40 cellular contexts compared by ENCODE assay signal in genomic region chr11:22641559-22641958, GRCh38.
"Had no signal": no experiment of that assay in that cellular context is flagged by ENCODE, and none has a peak within 500 bp of the region (broad histone marks: within the 10 kb centered on the region; RNA-seq: fewer than 3 reads in every experiment).

No MANE protein-coding gene starts in this region.

- H3K27ac Mint-ChIP-seq: activated naive CD4-positive, alpha-beta T cell treated with anti-CD3 and anti-CD28 coated beads for 36 hours; activated naive CD4-positive, alpha-beta T cell treated with anti-CD3 and anti-CD28 coated beads, Interleukin-2, amount 10 ng/mL, durations not matched to agents 7 days and 5 days; activated naive CD4-positive, alpha-beta T cell treated with anti-CD3 and anti-CD28 coated beads, Interleukin-2, amount 50 U/mL, for 24 hours; activated naive CD4-positive, alpha-beta T cell treated with anti-CD3 and anti-CD28 coated beads, Interleukin-2, amount 50 U/mL, for 72 hours; activated naive CD8-positive, alpha-beta T cell; activated naive CD8-positive, alpha-beta T cell treated with anti-CD3 and anti-CD28 coated beads for 36 hours; activated naive CD8-positive, alpha-beta T cell treated with anti-CD3 and anti-CD28 coated beads, Interleukin-2, amount 10 ng/mL, durations not matched to agents 7 days and 5 days; activated naive CD8-positive, alpha-beta T cell treated with anti-CD3 and anti-CD28 coated beads, Interleukin-2, amount 50 U/mL, for 24 hours; activated T-cell treated with anti-CD3 and anti-CD28 coated beads, Interleukin-2, amount 50 U/mL, for 24 hours; activated T-cell treated with anti-CD3 and anti-CD28 coated beads, Interleukin-2, amount 50 U/mL, for 72 hours; activated T-helper 1 cell treated with anti-CD3 and anti-CD28 coated beads, Interleukin-12 subunit alpha, Interleukin-12 subunit beta, Interleukin-2, Interleukin-4 antibody, amounts not matched to agents 30 ng/mL and 10 ng/mL and 1 ng/mL, durations not matched to agents 14 hours and 24 hours and 36 hours; activated T-helper 17 cell treated with anti-CD3 and anti-CD28 coated beads, Interleukin-2, amount 50 U/mL, for 72 hours; activated T-helper 2 cell treated with anti-CD3 and anti-CD28 coated beads, Interferon-gamma antibody, Interleukin-2, Interleukin-4, amounts not matched to agents 10 μg/mL and 5 μg/mL and 100 μg/mL, durations not matched to agents 14 hours and 24 hours and 36 hours; brain had no signal

- H3K36me3 ChIP-seq: adrenal gland, ascending aorta, brain microvascular endothelial cell, breast epithelium, cardiac muscle cell had no signal

- H3K4me3 ChIP-seq: adrenal gland, ascending aorta, body of pancreas, breast epithelium, cardiac muscle cell had no signal

- H3K4me1 Mint-ChIP-seq: activated naive CD4-positive, alpha-beta T cell treated with anti-CD3 and anti-CD28 coated beads, Interleukin-2, amount 10 ng/mL, durations not matched to agents 7 days and 5 days; activated naive CD4-positive, alpha-beta T cell treated with anti-CD3 and anti-CD28 coated beads, Interleukin-2, amount 50 U/mL, for 24 hours; activated naive CD8-positive, alpha-beta T cell treated with anti-CD3 and anti-CD28 coated beads, Interleukin-2, amount 50 U/mL, for 24 hours; activated T-helper 17 cell treated with anti-CD3 and anti-CD28 coated beads, Interleukin-2, amount 50 U/mL, for 72 hours; central memory CD8-positive, alpha-beta T cell had no signal

- H3K27me3 ChIP-seq: adrenal gland, ascending aorta, body of pancreas, brain microvascular endothelial cell, breast epithelium, cardiac muscle cell had no signal

- H3K4me3 Mint-ChIP-seq: activated naive CD4-positive, alpha-beta T cell treated with anti-CD3 and anti-CD28 coated beads for 36 hours; activated naive CD4-positive, alpha-beta T cell treated with anti-CD3 and anti-CD28 coated beads, Interleukin-2, amount 10 ng/mL, durations not matched to agents 7 days and 5 days; activated naive CD4-positive, alpha-beta T cell treated with anti-CD3 and anti-CD28 coated beads, Interleukin-2, amount 50 U/mL, for 24 hours; activated naive CD8-positive, alpha-beta T cell; activated naive CD8-positive, alpha-beta T cell treated with anti-CD3 and anti-CD28 coated beads for 36 hours; activated naive CD8-positive, alpha-beta T cell treated with anti-CD3 and anti-CD28 coated beads, Interleukin-2, amount 10 ng/mL, durations not matched to agents 7 days and 5 days; activated naive CD8-positive, alpha-beta T cell treated with anti-CD3 and anti-CD28 coated beads, Interleukin-2, amount 50 U/mL, for 24 hours; activated T-cell treated with anti-CD3 and anti-CD28 coated beads, Interleukin-2, amount 50 U/mL, for 24 hours; activated T-cell treated with anti-CD3 and anti-CD28 coated beads, Interleukin-2, amount 50 U/mL, for 4 hours; activated T-cell treated with anti-CD3 and anti-CD28 coated beads, Interleukin-2, amount 50 U/mL, for 72 hours; activated T-helper 1 cell treated with anti-CD3 and anti-CD28 coated beads, Interleukin-12 subunit alpha, Interleukin-12 subunit beta, Interleukin-2, Interleukin-4 antibody, amounts not matched to agents 30 ng/mL and 10 ng/mL and 1 ng/mL, durations not matched to agents 14 hours and 24 hours and 36 hours; activated T-helper 17 cell treated with anti-CD3 and anti-CD28 coated beads, Interleukin-2, amount 50 U/mL, for 72 hours; brain; central memory CD8-positive, alpha-beta T cell had no signal

- H3K27ac ChIP-seq: adrenal gland, ascending aorta, body of pancreas, brain microvascular endothelial cell, breast epithelium, cardiac muscle cell had no signal

- H3K9me3 ChIP-seq: adrenal gland, ascending aorta, body of pancreas, breast epithelium had no signal

- ATAC-seq: activated naive CD4-positive, alpha-beta T cell treated with anti-CD3 and anti-CD28 coated beads, Interleukin-2, amount 50 U/mL, for 72 hours; activated naive CD8-positive, alpha-beta T cell treated with anti-CD3 and anti-CD28 coated beads, Interleukin-2, amount 50 U/mL, for 24 hours; activated T-cell treated with anti-CD3 and anti-CD28 coated beads, Interleukin-2, amount 50 U/mL, for 4 hours; activated T-cell treated with anti-CD3 and anti-CD28 coated beads, Interleukin-2, amount 50 U/mL, for 72 hours; activated T-helper 17 cell treated with anti-CD3 and anti-CD28 coated beads, Interleukin-2, amount 50 U/mL, for 72 hours; body of pancreas had no signal

- FAIRE-seq: astrocyte, bronchial epithelial cell had no signal

- DNase-seq: activated effector memory CD4-positive, alpha-beta T cell treated with anti-CD3 and anti-CD28 coated beads, Interleukin-2, amount 50 U/mL, for 16 hours; activated effector memory CD4-positive, alpha-beta T cell treated with Interleukin-2 at 50 U/mL for 16 hours; activated gamma-delta T cell; activated gamma-delta T cell treated with Interleukin-2 at 50 U/mL for 16 hours; activated naive CD4-positive, alpha-beta T cell; activated naive CD4-positive, alpha-beta T cell treated with anti-CD3 and anti-CD28 coated beads for 36 hours; activated naive CD4-positive, alpha-beta T cell treated with anti-CD3 and anti-CD28 coated beads, Interleukin-2, amount 10 ng/mL, durations not matched to agents 7 days and 5 days; activated naive CD4-positive, alpha-beta T cell treated with anti-CD3 and anti-CD28 coated beads, Interleukin-2, amount 50 U/mL, for 16 hours; activated naive CD4-positive, alpha-beta T cell treated with Interleukin-2 at 50 U/mL for 16 hours; activated naive CD8-positive, alpha-beta T cell treated with anti-CD3 and anti-CD28 coated beads for 36 hours; activated naive CD8-positive, alpha-beta T cell treated with anti-CD3 and anti-CD28 coated beads, Interleukin-2, amount 10 ng/mL, durations not matched to agents 7 days and 5 days; activated naive CD8-positive, alpha-beta T cell treated with anti-CD3 and anti-CD28 coated beads, Interleukin-2, amount 50 U/mL, for 24 hours; activated T-cell treated with anti-CD3 and anti-CD28 coated beads, Interleukin-2, amount 50 U/mL, for 1 hour; activated T-cell treated with anti-CD3 and anti-CD28 coated beads, Interleukin-2, amount 50 U/mL, for 24 hours; activated T-cell treated with anti-CD3 and anti-CD28 coated beads, Interleukin-2, amount 50 U/mL, for 4 hours; activated T-cell treated with anti-CD3 and anti-CD28 coated beads, Interleukin-2, amount 50 U/mL, for 48 hours; activated T-cell treated with anti-CD3 and anti-CD28 coated beads, Interleukin-2, amount 50 U/mL, for 72 hours; adrenal gland; amniotic stem cell; amygdala; anterior cingulate cortex; aorta; body of pancreas; brain microvascular endothelial cell; caudate nucleus; central memory CD4-positive, alpha-beta T cell; cerebellar nuclear complex had no signal

- H3K4me1 ChIP-seq: adrenal gland, ascending aorta, body of pancreas, breast epithelium had no signal

- H3K9me3 Mint-ChIP-seq: activated naive CD4-positive, alpha-beta T cell treated with anti-CD3 and anti-CD28 coated beads for 36 hours; activated naive CD4-positive, alpha-beta T cell treated with anti-CD3 and anti-CD28 coated beads, Interleukin-2, amount 10 ng/mL, durations not matched to agents 7 days and 5 days; activated naive CD4-positive, alpha-beta T cell treated with anti-CD3 and anti-CD28 coated beads, Interleukin-2, amount 50 U/mL, for 24 hours; activated naive CD4-positive, alpha-beta T cell treated with anti-CD3 and anti-CD28 coated beads, Interleukin-2, amount 50 U/mL, for 72 hours; activated naive CD8-positive, alpha-beta T cell treated with anti-CD3 and anti-CD28 coated beads for 36 hours; activated naive CD8-positive, alpha-beta T cell treated with anti-CD3 and anti-CD28 coated beads, Interleukin-2, amount 10 ng/mL, durations not matched to agents 7 days and 5 days; activated naive CD8-positive, alpha-beta T cell treated with anti-CD3 and anti-CD28 coated beads, Interleukin-2, amount 50 U/mL, for 24 hours; activated T-cell treated with anti-CD3 and anti-CD28 coated beads, Interleukin-2, amount 50 U/mL, for 24 hours; activated T-cell treated with anti-CD3 and anti-CD28 coated beads, Interleukin-2, amount 50 U/mL, for 4 hours; activated T-cell treated with anti-CD3 and anti-CD28 coated beads, Interleukin-2, amount 50 U/mL, for 72 hours; activated T-helper 1 cell treated with anti-CD3 and anti-CD28 coated beads, Interleukin-12 subunit alpha, Interleukin-12 subunit beta, Interleukin-2, Interleukin-4 antibody, amounts not matched to agents 30 ng/mL and 10 ng/mL and 1 ng/mL, durations not matched to agents 14 hours and 24 hours and 36 hours; activated T-helper 17 cell treated with anti-CD3 and anti-CD28 coated beads, Interleukin-2, amount 50 U/mL, for 72 hours; activated T-helper 2 cell treated with anti-CD3 and anti-CD28 coated beads, Interferon-gamma antibody, Interleukin-2, Interleukin-4, amounts not matched to agents 10 μg/mL and 5 μg/mL and 100 μg/mL, durations not matched to agents 14 hours and 24 hours and 36 hours; brain; central memory CD8-positive, alpha-beta T cell had no signal

- H3K36me3 Mint-ChIP-seq: activated naive CD4-positive, alpha-beta T cell treated with anti-CD3 and anti-CD28 coated beads, Interleukin-2, amount 10 ng/mL, durations not matched to agents 7 days and 5 days; activated naive CD4-positive, alpha-beta T cell treated with anti-CD3 and anti-CD28 coated beads, Interleukin-2, amount 50 U/mL, for 72 hours; activated naive CD8-positive, alpha-beta T cell treated with anti-CD3 and anti-CD28 coated beads for 36 hours; activated naive CD8-positive, alpha-beta T cell treated with anti-CD3 and anti-CD28 coated beads, Interleukin-2, amount 10 ng/mL, durations not matched to agents 7 days and 5 days; brain had no signal

- H3K27me3 Mint-ChIP-seq: activated naive CD4-positive, alpha-beta T cell treated with anti-CD3 and anti-CD28 coated beads, Interleukin-2, amount 10 ng/mL, durations not matched to agents 7 days and 5 days; activated naive CD4-positive, alpha-beta T cell treated with anti-CD3 and anti-CD28 coated beads, Interleukin-2, amount 50 U/mL, for 24 hours; activated naive CD8-positive, alpha-beta T cell; activated naive CD8-positive, alpha-beta T cell treated with anti-CD3 and anti-CD28 coated beads for 36 hours; activated naive CD8-positive, alpha-beta T cell treated with anti-CD3 and anti-CD28 coated beads, Interleukin-2, amount 10 ng/mL, durations not matched to agents 7 days and 5 days; activated naive CD8-positive, alpha-beta T cell treated with anti-CD3 and anti-CD28 coated beads, Interleukin-2, amount 50 U/mL, for 24 hours; activated T-cell treated with anti-CD3 and anti-CD28 coated beads, Interleukin-2, amount 50 U/mL, for 24 hours; activated T-helper 17 cell treated with anti-CD3 and anti-CD28 coated beads, Interleukin-2, amount 50 U/mL, for 72 hours; brain; central memory CD8-positive, alpha-beta T cell had no signal
